In the genomic region with DNA sequence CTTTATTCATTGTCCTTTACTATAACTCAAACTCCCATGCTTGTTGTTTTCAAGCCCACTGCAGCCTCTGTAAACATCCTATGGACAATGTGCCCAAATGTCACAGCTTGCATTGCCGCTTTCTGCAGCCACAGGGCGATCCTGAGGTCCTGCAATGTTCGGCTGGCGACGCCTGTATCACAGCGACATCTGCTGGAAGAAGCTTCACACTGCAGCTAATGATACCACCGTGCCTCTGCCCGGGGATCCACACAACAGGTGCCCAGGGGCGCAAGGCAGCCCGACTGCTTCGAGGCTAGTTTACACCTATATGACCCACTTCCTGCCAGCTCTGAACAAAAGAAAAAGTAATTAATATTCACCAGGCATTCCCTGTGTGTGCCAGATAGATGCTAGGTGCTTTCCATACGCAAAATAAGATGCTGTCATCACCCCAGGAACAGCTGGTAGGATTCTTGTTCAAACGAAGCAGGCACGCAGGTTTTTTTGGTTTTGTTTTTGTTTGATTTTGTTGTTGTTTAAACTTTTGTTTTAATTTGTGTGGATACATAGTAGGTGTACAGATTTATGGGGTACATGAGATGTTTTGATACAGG, we compare ENCODE assay signal across 8 cellular contexts.
DNase-seq lines count a peak whose midpoint lies in the region; ATAC-seq and TF ChIP-seq lines count a peak whose summit lies in the region.

No MANE protein-coding gene starts in this region.

- no peak for TF ChIP-seq POLR2A in HCT116 (IDR thresholded peaks at IDR 0.05; ENCODE audit: borderline replicate concordance, extremely low read depth, insufficient read depth, insufficient read length)

- peak; percentile 27 for DNase-seq in HCT116 (ENCODE audit: low read depth, low spot score)
- DNase-seq in activated naive CD8-positive, alpha-beta T cell treated with anti-CD3 and anti-CD28 coated beads, Interleukin-2, amount 10 ng/mL, durations not matched to agents 7 days and 5 days, result peak; percentile 58
- peak; percentile 69 for DNase-seq in left cardiac atrium
- DNase-seq in retina, result peak; percentile 92
- DNase-seq in NCI-H187 treated with DMSO at 0.1 percent for 48 hours (lab: John Stamatoyannopoulos, UW), result no peak

- no peak overlapping the region for H3K27ac Mint-ChIP-seq in activated naive CD8-positive, alpha-beta T cell treated with anti-CD3 and anti-CD28 coated beads, Interleukin-2, amount 10 ng/mL, durations not matched to agents 7 days and 5 days

- H4K20me1 ChIP-seq in HCT116 (ENCODE audit: insufficient read depth) (no peaks in the 10 kb centered on the region), Loucy (ENCODE audit: insufficient read depth, low read length, poor library complexity, severe bottlenecking) (no peaks in the 10 kb centered on the region)

- H3K27me3 Mint-ChIP-seq in activated naive CD8-positive, alpha-beta T cell treated with anti-CD3 and anti-CD28 coated beads, Interleukin-2, amount 10 ng/mL, durations not matched to agents 7 days and 5 days, result no peaks in the 10 kb centered on the region

- H3F3A ChIP-seq in Loucy (ENCODE audit: low read depth), result no peaks in the 10 kb centered on the region

- TF ChIP-seq RAD21 in HCT116 (IDR thresholded peaks at IDR 0.05; ENCODE audit: low read depth), result peak; percentile 82

- no peaks in the 10 kb centered on the region for H3K36me3 ChIP-seq in HCT116 (ENCODE audit: control insufficient read depth in 1 of 2, insufficient read depth in 2 of 2, low read length in 2 of 2)
- H3K36me3 ChIP-seq in Loucy (ENCODE audit: insufficient read depth, low read length), result no peaks in the 10 kb centered on the region

- CTCF ChIA-PET in HCT116 (lab: Charles Lee), result interaction anchor here (0.7 to 1.7 kb wide), 4 partner anchors 11 to 17 kb away, joined by 3 to 6 read pairs (median 4); no protein-coding TSS in a partner anchor

- TF ChIP-seq CTCF in GM12874 (IDR thresholded peaks at IDR 0.05; ENCODE audit: insufficient read depth, low read depth, low read length) (peak; percentile 94), HCT116 (IDR thresholded peaks at IDR 0.05 in 2 of 3, conservative IDR thresholded peaks at IDR 0.05 in 1 of 3; ENCODE audit: borderline replicate concordance in 1 of 3, insufficient read depth in 1 of 3, low read depth in 2 of 3, low read length in 2 of 3) (peak; percentile 75 to 93 (median 91)), Loucy (conservative IDR thresholded peaks at IDR 0.05; ENCODE audit: low read length) (peak; percentile 93)

- H3K79me2 ChIP-seq in HCT116 (ENCODE audit: insufficient read depth, low read length) (no peaks in the 10 kb centered on the region), Loucy (ENCODE audit: insufficient read depth, low read length) (no peaks in the 10 kb centered on the region)

- H3K9me2 ChIP-seq in HCT116 (ENCODE audit: insufficient read depth) (no peaks in the 10 kb centered on the region), Loucy (replicated peaks; ENCODE audit: low read depth, low read length) (no peaks in the 10 kb centered on the region)

- no peak overlapping the region for H3K4me3 Mint-ChIP-seq in activated naive CD8-positive, alpha-beta T cell treated with anti-CD3 and anti-CD28 coated beads, Interleukin-2, amount 10 ng/mL, durations not matched to agents 7 days and 5 days

- ATAC-seq in HCT116 (peak; percentile 97), SK-N-SH treated with all-trans-retinoic acid at 6 μM for 48 hours (peak; percentile 95), left cardiac atrium (peak; percentile 76 to 91)
- peak; percentile 77 for ATAC-seq in activated naive CD8-positive, alpha-beta T cell treated with anti-CD3 and anti-CD28 coated beads, Interleukin-2, amount 10 ng/mL, durations not matched to agents 7 days and 5 days (ENCODE audit: low read depth)

- intact Hi-C loops in HCT116 (cut with micrococcal nuclease), result loop anchor here (1.0 kb wide), 1 partner anchor 1075 kb away; no protein-coding TSS in a partner anchor
- intact Hi-C loops in left cardiac atrium (cut with DNase I), result loop anchor here in 1 of 2 donors (10.0 kb wide), 1 partner anchor 1077 kb away; no protein-coding TSS in a partner anchor

- H3K9me3 ChIP-seq in HCT116 (ENCODE audit: control insufficient read depth in 1 of 2, insufficient read depth in 1 of 2, low read depth in 1 of 2, low read length in 2 of 2) (no peaks in the 10 kb centered on the region), Loucy (ENCODE audit: insufficient read depth, low read depth, low read length) (no peaks in the 10 kb centered on the region)

- H3K27me3 ChIP-seq in HCT116 (ENCODE audit: insufficient read depth, low read length) (no peaks in the 10 kb centered on the region), Loucy (ENCODE audit: insufficient read depth, low read length, poor library complexity, severe bottlenecking) (no peaks in the 10 kb centered on the region)

- H2AFZ ChIP-seq in HCT116 (ENCODE audit: low read depth, low read length, poor library complexity, severe bottlenecking) (no peak overlapping the region), Loucy (ENCODE audit: low read length) (no peak overlapping the region)

- no peaks in the 10 kb centered on the region for H3K4me1 ChIP-seq in HCT116 (ENCODE audit: control insufficient read depth in 1 of 2, insufficient read depth in 2 of 2, low read length in 2 of 2)
- H3K4me1 ChIP-seq in Loucy (ENCODE audit: insufficient read depth, low read length, poor library complexity, severe bottlenecking), result no peaks in the 10 kb centered on the region

- H3K27ac ChIP-seq in HCT116 (ENCODE audit: low read depth, low read length), result no peak overlapping the region

- H3K4me2 ChIP-seq in HCT116 (ENCODE audit: low read length), result no peak overlapping the region
- no peak overlapping the region for H3K4me2 ChIP-seq in Loucy (ENCODE audit: low read depth, low read length, poor library complexity, severe bottlenecking)

- H3K4me3 ChIP-seq in HCT116 (replicated peaks in 1 of 2; ENCODE audit: low read depth in 1 of 2, low read length in 2 of 2) (no peak overlapping the region), Loucy (ENCODE audit: low read length, poor library complexity, severe bottlenecking) (no peak overlapping the region)

- H3K9ac ChIP-seq in HCT116 (ENCODE audit: low read length) (no peak overlapping the region), Loucy (ENCODE audit: low read depth, low read length, poor library complexity, severe bottlenecking) (no peak overlapping the region)

- RAD21 ChIA-PET in HCT116 (lab: Charles Lee; ENCODE audit: low non-redundant PET in 1 of 2, low total read pairs in 2 of 2, uncharacterized antibody in 2 of 2, unreplicated experiment in 2 of 2), result no interaction called here

- POLR2A ChIA-PET in HCT116 (lab: Charles Lee), result no interaction called here
- POLR2A ChIA-PET in activated naive CD8-positive, alpha-beta T cell treated with anti-CD3 and anti-CD28 coated beads, Interleukin-2, amount 10 ng/mL, durations not matched to agents 7 days and 5 days (lab: Charles Lee), result no interaction called here

- no peaks in the 10 kb centered on the region for H3K36me3 Mint-ChIP-seq in activated naive CD8-positive, alpha-beta T cell treated with anti-CD3 and anti-CD28 coated beads, Interleukin-2, amount 10 ng/mL, durations not matched to agents 7 days and 5 days

- H3K9me3 Mint-ChIP-seq in activated naive CD8-positive, alpha-beta T cell treated with anti-CD3 and anti-CD28 coated beads, Interleukin-2, amount 10 ng/mL, durations not matched to agents 7 days and 5 days, result no peaks in the 10 kb centered on the region

- no peaks in the 10 kb centered on the region for H3K4me1 Mint-ChIP-seq in activated naive CD8-positive, alpha-beta T cell treated with anti-CD3 and anti-CD28 coated beads, Interleukin-2, amount 10 ng/mL, durations not matched to agents 7 days and 5 days

- no TSS peak for BruUV-seq in HCT116 (replicated peaks; lab: Mats Ljungman, UMichigan)

TF ChIP-seq in HCT116, 20 proteins besides CTCF, POLR2A, EP300 and RAD21:
- TF ChIP-seq JUND (IDR thresholded peaks at IDR 0.05) (no peak), CEBPB (IDR thresholded peaks at IDR 0.05; ENCODE audit: low read depth) (no peak), ELF1 (IDR thresholded peaks at IDR 0.05; ENCODE audit: borderline replicate concordance, low read depth) (no peak), ATF3 (IDR thresholded peaks at IDR 0.05) (no peak), ZNF274 (IDR thresholded peaks at IDR 0.05; ENCODE audit: low read depth, low read length) (no peak), SRF (IDR thresholded peaks at IDR 0.05; ENCODE audit: low read depth) (no peak)

TF ChIP-seq in SK-N-SH treated with all-trans-retinoic acid at 6 μM for 48 hours, 23 proteins besides CTCF, POLR2A, EP300 and RAD21:
- TF ChIP-seq ISL1 (CRISPR knock-in tag; IDR thresholded peaks at IDR 0.05), result no peak
- TF ChIP-seq ZFP30 (CRISPR knock-in tag; IDR thresholded peaks at IDR 0.05), result no peak
- TF ChIP-seq SNAI2 (CRISPR knock-in tag; IDR thresholded peaks at IDR 0.05), result no peak
- no peak for TF ChIP-seq PPARA (CRISPR knock-in tag; IDR thresholded peaks at IDR 0.05; ENCODE audit: borderline replicate concordance)
- TF ChIP-seq, protein P1, sequence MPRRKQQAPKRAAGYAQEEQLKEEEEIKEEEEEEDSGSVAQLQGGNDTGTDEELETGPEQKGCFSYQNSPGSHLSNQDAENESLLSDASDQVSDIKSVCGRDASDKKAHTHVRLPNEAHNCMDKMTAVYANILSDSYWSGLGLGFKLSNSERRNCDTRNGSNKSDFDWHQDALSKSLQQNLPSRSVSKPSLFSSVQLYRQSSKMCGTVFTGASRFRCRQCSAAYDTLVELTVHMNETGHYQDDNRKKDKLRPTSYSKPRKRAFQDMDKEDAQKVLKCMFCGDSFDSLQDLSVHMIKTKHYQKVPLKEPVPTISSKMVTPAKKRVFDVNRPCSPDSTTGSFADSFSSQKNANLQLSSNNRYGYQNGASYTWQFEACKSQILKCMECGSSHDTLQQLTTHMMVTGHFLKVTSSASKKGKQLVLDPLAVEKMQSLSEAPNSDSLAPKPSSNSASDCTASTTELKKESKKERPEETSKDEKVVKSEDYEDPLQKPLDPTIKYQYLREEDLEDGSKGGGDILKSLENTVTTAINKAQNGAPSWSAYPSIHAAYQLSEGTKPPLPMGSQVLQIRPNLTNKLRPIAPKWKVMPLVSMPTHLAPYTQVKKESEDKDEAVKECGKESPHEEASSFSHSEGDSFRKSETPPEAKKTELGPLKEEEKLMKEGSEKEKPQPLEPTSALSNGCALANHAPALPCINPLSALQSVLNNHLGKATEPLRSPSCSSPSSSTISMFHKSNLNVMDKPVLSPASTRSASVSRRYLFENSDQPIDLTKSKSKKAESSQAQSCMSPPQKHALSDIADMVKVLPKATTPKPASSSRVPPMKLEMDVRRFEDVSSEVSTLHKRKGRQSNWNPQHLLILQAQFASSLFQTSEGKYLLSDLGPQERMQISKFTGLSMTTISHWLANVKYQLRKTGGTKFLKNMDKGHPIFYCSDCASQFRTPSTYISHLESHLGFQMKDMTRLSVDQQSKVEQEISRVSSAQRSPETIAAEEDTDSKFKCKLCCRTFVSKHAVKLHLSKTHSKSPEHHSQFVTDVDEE (CRISPR knock-in tag; IDR thresholded peaks at IDR 0.05), result no peak
- no peak for TF ChIP-seq TOX (CRISPR knock-in tag; IDR thresholded peaks at IDR 0.05; ENCODE audit: borderline replicate concordance)
- TF ChIP-seq TCF4 (CRISPR knock-in tag; IDR thresholded peaks at IDR 0.05; ENCODE audit: borderline replicate concordance), result no peak
- TF ChIP-seq OSR1 (CRISPR knock-in tag; IDR thresholded peaks at IDR 0.05), result no peak
- no peak for TF ChIP-seq ESRRG (CRISPR knock-in tag; IDR thresholded peaks at IDR 0.05)
- TF ChIP-seq GLIS3 (CRISPR knock-in tag; IDR thresholded peaks at IDR 0.05), result no peak
